ENCODE assay signal across 1 cellular context in the genomic region with DNA sequence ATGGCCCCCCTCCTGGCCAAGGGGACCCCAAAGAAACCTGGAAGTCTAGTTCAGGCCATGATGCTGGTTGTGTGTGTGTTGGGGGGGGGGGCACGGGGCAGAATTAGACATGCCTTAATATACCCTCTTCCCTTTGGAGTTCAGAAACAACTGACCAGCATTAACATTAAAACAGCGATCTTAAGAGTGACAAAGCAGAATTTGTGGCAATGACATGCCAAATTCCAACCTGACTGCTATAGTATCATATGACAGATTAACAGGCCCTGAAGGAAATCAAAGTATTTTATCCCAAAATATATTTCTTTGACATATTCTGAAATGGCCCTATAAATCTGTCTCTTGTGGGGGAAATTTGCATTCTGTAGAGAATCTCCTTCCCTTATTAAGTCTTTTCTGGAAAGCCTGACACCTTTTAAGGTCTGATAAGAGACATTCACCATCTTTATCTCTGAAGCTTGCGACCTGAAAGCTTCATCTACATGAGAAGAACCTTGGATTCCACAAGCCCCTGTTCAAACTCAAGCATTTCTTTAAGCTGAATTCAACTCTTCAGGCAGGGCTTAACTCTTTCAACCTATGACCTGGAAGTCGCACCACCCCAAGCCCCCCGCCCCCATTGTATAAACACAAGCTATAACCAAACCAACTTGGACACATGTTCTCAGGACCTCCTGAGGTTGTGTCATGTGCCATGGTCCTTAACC.
TF ChIP-seq lines count a peak whose summit lies in the region.

No MANE protein-coding gene starts in this region.

TF ChIP-seq in GM23338, 12 proteins besides CTCF, POLR2A, EP300 and RAD21:
- TF ChIP-seq, protein P1, sequence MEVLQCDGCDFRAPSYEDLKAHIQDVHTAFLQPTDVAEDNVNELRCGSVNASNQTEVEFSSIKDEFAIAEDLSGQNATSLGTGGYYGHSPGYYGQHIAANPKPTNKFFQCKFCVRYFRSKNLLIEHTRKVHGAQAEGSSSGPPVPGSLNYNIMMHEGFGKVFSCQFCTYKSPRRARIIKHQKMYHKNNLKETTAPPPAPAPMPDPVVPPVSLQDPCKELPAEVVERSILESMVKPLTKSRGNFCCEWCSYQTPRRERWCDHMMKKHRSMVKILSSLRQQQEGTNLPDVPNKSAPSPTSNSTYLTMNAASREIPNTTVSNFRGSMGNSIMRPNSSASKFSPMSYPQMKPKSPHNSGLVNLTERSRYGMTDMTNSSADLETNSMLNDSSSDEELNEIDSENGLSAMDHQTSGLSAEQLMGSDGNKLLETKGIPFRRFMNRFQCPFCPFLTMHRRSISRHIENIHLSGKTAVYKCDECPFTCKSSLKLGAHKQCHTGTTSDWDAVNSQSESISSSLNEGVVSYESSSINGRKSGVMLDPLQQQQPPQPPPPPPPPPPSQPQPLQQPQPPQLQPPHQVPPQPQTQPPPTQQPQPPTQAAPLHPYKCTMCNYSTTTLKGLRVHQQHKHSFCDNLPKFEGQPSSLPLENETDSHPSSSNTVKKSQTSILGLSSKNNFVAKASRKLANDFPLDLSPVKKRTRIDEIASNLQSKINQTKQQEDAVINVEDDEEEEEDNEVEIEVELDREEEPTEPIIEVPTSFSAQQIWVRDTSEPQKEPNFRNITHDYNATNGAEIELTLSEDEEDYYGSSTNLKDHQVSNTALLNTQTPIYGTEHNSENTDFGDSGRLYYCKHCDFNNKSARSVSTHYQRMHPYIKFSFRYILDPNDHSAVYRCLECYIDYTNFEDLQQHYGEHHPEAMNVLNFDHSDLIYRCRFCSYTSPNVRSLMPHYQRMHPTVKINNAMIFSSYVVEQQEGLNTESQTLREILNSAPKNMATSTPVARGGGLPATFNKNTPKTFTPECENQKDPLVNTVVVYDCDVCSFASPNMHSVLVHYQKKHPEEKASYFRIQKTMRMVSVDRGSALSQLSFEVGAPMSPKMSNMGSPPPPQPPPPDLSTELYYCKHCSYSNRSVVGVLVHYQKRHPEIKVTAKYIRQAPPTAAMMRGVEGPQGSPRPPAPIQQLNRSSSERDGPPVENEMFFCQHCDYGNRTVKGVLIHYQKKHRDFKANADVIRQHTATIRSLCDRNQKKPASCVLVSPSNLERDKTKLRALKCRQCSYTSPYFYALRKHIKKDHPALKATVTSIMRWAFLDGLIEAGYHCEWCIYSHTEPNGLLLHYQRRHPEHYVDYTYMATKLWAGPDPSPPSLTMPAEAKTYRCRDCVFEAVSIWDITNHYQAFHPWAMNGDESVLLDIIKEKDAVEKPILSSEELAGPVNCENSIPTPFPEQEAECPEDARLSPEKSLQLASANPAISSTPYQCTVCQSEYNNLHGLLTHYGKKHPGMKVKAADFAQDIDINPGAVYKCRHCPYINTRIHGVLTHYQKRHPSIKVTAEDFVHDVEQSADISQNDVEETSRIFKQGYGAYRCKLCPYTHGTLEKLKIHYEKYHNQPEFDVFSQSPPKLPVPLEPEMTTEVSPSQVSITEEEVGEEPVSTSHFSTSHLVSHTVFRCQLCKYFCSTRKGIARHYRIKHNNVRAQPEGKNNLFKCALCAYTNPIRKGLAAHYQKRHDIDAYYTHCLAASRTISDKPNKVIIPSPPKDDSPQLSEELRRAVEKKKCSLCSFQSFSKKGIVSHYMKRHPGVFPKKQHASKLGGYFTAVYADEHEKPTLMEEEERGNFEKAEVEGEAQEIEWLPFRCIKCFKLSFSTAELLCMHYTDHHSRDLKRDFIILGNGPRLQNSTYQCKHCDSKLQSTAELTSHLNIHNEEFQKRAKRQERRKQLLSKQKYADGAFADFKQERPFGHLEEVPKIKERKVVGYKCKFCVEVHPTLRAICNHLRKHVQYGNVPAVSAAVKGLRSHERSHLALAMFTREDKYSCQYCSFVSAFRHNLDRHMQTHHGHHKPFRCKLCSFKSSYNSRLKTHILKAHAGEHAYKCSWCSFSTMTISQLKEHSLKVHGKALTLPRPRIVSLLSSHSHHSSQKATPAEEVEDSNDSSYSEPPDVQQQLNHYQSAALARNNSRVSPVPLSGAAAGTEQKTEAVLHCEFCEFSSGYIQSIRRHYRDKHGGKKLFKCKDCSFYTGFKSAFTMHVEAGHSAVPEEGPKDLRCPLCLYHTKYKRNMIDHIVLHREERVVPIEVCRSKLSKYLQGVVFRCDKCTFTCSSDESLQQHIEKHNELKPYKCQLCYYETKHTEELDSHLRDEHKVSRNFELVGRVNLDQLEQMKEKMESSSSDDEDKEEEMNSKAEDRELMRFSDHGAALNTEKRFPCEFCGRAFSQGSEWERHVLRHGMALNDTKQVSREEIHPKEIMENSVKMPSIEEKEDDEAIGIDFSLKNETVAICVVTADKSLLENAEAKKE (CRISPR knock-in tag; IDR thresholded peaks at IDR 0.05), result peak; percentile 52; the same call in 1 of the 2 replicates
- TF ChIP-seq EZH2phosphoT487 (IDR thresholded peaks at IDR 0.05; ENCODE audit: unreplicated experiment), result no peak
